In the genomic region with DNA sequence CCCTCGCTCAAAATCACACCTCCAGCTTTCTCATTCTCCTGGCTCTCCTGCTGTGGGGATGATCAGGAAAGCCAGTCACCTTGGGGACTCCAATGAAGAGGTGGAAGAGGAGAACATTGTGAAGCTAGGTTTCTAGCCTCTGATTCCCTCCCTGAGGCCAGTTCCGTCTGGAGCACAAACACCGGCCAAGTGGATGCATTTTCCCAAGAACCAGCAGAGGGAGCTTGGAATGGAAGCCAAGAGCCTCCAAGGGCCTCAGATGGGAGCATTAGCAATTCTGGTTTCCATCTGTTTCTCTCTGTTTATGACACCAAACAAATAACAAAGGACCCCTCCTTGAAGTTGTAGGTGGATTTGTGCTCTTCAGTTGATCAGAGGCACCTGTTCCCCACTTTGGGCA, we compare ENCODE assay signal across 8 cellular contexts. TPM values are rescaled to one million over a fixed set of nuclear protein-coding genes. Genes with fewer than 3 reads are reported as not detected.
DNase-seq lines count a peak whose midpoint lies in the region; TF ChIP-seq lines count a peak whose summit lies in the region.

No MANE protein-coding gene starts in this region.

- H3K4me3 Mint-ChIP-seq in activated naive CD4-positive, alpha-beta T cell treated with anti-CD3 and anti-CD28 coated beads, Interleukin-2, amount 10 ng/mL, durations not matched to agents 7 days and 5 days = no peak overlapping the region

- no peak overlapping the region for H3K27ac ChIP-seq in colonic mucosa
- no peak overlapping the region for H3K27ac ChIP-seq in ascending aorta
- no peak overlapping the region for H3K27ac ChIP-seq in esophagus squamous epithelium

- CTCF ChIA-PET in activated naive CD4-positive, alpha-beta T cell treated with anti-CD3 and anti-CD28 coated beads, Interleukin-2, amount 10 ng/mL, durations not matched to agents 7 days and 5 days (lab: Charles Lee) = no interaction called here

- intact Hi-C loops in colonic mucosa (cut with DNase I) (no loop called here), ascending aorta (cut with DNase I) (no loop called here), esophagus squamous epithelium (cut with DNase I) (no loop called here)

- H3K4me1 Mint-ChIP-seq in activated naive CD4-positive, alpha-beta T cell treated with anti-CD3 and anti-CD28 coated beads, Interleukin-2, amount 10 ng/mL, durations not matched to agents 7 days and 5 days = no peaks in the 10 kb centered on the region

- TF ChIP-seq CTCF in colonic mucosa (IDR thresholded peaks at IDR 0.05) (peak; percentile 19), ascending aorta (IDR thresholded peaks at IDR 0.05) (peak in 1 of 3 experiments; percentile 16), esophagus squamous epithelium (IDR thresholded peaks at IDR 0.05) (peak in 2 of 6 experiments; percentile 17 to 33)

- H3K27me3 ChIP-seq in colonic mucosa = no peaks in the 10 kb centered on the region
- no peaks in the 10 kb centered on the region for H3K27me3 ChIP-seq in ascending aorta
- no peaks in the 10 kb centered on the region for H3K27me3 ChIP-seq in esophagus squamous epithelium

- no peaks in the 10 kb centered on the region for H3K36me3 Mint-ChIP-seq in activated naive CD4-positive, alpha-beta T cell treated with anti-CD3 and anti-CD28 coated beads, Interleukin-2, amount 10 ng/mL, durations not matched to agents 7 days and 5 days

- no peak overlapping the region for H3K27ac Mint-ChIP-seq in activated naive CD4-positive, alpha-beta T cell treated with anti-CD3 and anti-CD28 coated beads, Interleukin-2, amount 10 ng/mL, durations not matched to agents 7 days and 5 days

- TF ChIP-seq POLR2A in esophagus squamous epithelium (IDR thresholded peaks at IDR 0.05) = no peak

- no peaks in the 10 kb centered on the region for H3K9me3 Mint-ChIP-seq in activated naive CD4-positive, alpha-beta T cell treated with anti-CD3 and anti-CD28 coated beads, Interleukin-2, amount 10 ng/mL, durations not matched to agents 7 days and 5 days

- H3K4me3 ChIP-seq in colonic mucosa (no peak overlapping the region), ascending aorta (no peak overlapping the region), esophagus squamous epithelium (no peak overlapping the region)

- H3K9me3 ChIP-seq in colonic mucosa (no peaks in the 10 kb centered on the region), ascending aorta (no peaks in the 10 kb centered on the region), esophagus squamous epithelium (no peaks in the 10 kb centered on the region)

- DNase-seq in D341Med (ENCODE audit: low spot score) = peak; percentile 50
- peak; percentile 58 for DNase-seq in NCI-H1694 (lab: John Stamatoyannopoulos, UW)
- peak; percentile 19 for DNase-seq in colonic mucosa
- DNase-seq in myocyte (ENCODE audit: low read depth) = peak; percentile 78
- DNase-seq in activated naive CD4-positive, alpha-beta T cell treated with anti-CD3 and anti-CD28 coated beads, Interleukin-2, amount 10 ng/mL, durations not matched to agents 7 days and 5 days = no peak
- DNase-seq in ascending aorta (ENCODE audit: low spot score in 2 of 2) = no peak
- DNase-seq in esophagus squamous epithelium (lab: John Stamatoyannopoulos, UW) = no peak
- DNase-seq in stimulated activated CD4-positive, alpha-beta T cell treated with anti-CD3 and anti-CD28 coated beads, Interleukin-2, amount 100 ng/mL, for 24 hours = no peak

- WGBS in esophagus squamous epithelium, 2 donors = 58 to 59% methylated on average over 2 to 3 of the region's 3 CpGs

- no peak overlapping the region for H3K9ac ChIP-seq in colonic mucosa (ENCODE audit: low read depth in 2 of 2, low read length in 2 of 2)

- H3K36me3 ChIP-seq in colonic mucosa = no peaks in the 10 kb centered on the region
- H3K36me3 ChIP-seq in ascending aorta = no peaks in the 10 kb centered on the region
- H3K36me3 ChIP-seq in esophagus squamous epithelium = no peaks in the 10 kb centered on the region

- no peaks in the 10 kb centered on the region for H3K4me1 ChIP-seq in colonic mucosa
- no peaks in the 10 kb centered on the region for H3K4me1 ChIP-seq in ascending aorta
- no peaks in the 10 kb centered on the region for H3K4me1 ChIP-seq in esophagus squamous epithelium

- no peaks in the 10 kb centered on the region for H3K27me3 Mint-ChIP-seq in activated naive CD4-positive, alpha-beta T cell treated with anti-CD3 and anti-CD28 coated beads, Interleukin-2, amount 10 ng/mL, durations not matched to agents 7 days and 5 days

RNA-seq across cellular contexts. Expression of a gene that starts 40.6 kb away (rescaled TPM):
- total RNA-seq in colonic mucosa = 1 to 10 TPM; 4.5 to 4.6 TPM
- total RNA-seq in myocyte = not detected in 2 replicates
- 0.34 TPM for polyA plus RNA-seq in myocyte (2012)
- 1.2 TPM for total RNA-seq in ascending aorta
- total RNA-seq in esophagus squamous epithelium = 10 to 100 TPM in 1 of 4 donors, 1 to 10 TPM in 3; 7.6 to 11.6 (median 9.4) TPM

Comparison
In these comparisons a context has a peak if more than half of its experiments do, and no peak if none do; other contexts are left out.
1. DNase-seq: peak in D341Med (single experiment), NCI-H1694 (single experiment), colonic mucosa (single experiment) and myocyte (single experiment); none in activated naive CD4-positive, alpha-beta T cell treated with anti-CD3 and anti-CD28 coated beads, Interleukin-2, amount 10 ng/mL, durations not matched to agents 7 days and 5 days (single experiment), ascending aorta (0 of 2), esophagus squamous epithelium (single experiment) and stimulated activated CD4-positive, alpha-beta T cell treated with anti-CD3 and anti-CD28 coated beads, Interleukin-2, amount 100 ng/mL, for 24 hours (0 of 2).